Comparison of ENCODE assay signal across 1 cellular context in the genomic region with DNA sequence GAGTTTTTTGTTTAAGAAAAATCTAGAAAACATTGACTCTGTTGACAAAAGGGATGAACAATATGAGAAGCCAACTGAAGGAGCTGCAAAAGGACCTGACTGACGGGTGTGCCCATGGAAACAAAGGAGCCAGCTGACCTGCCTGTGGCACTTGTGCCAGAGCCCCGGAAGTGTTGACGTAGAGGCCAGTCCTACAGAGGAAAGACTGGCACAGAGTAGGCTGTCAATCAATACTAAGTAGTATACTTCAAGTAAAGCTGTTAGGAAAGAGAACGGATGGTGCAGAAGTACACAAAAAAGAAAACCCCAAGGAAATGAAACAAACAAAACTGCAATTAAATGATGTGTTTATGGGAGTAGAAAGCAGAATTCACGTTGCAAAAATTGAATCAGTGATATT.
TF ChIP-seq lines count a peak whose summit lies in the region.

No MANE protein-coding gene starts in this region.

TF ChIP-seq in endothelial cell of umbilical vein, 7 proteins besides CTCF, POLR2A, EP300 and RAD21:
- no peak for TF ChIP-seq EZH2 (IDR thresholded peaks at IDR 0.05; ENCODE audit: borderline replicate concordance, low read depth, low read length, severe bottlenecking)
- TF ChIP-seq GATA2 (IDR thresholded peaks at IDR 0.05; ENCODE audit: insufficient read depth, insufficient read length, low read depth, low read length) = no peak
- no peak for TF ChIP-seq MYC (IDR thresholded peaks at IDR 0.05; ENCODE audit: low read depth, low read length)
- TF ChIP-seq FOS (IDR thresholded peaks at IDR 0.05; ENCODE audit: borderline replicate concordance, insufficient read depth, low read length) = no peak
- no peak for TF ChIP-seq POLR2AphosphoS5 (IDR thresholded peaks at IDR 0.05; ENCODE audit: insufficient read depth, low read depth, low read length)
- no peak for TF ChIP-seq JUN (IDR thresholded peaks at IDR 0.05; ENCODE audit: borderline replicate concordance, insufficient read depth, insufficient read length, low read depth)
- TF ChIP-seq, protein P1, sequence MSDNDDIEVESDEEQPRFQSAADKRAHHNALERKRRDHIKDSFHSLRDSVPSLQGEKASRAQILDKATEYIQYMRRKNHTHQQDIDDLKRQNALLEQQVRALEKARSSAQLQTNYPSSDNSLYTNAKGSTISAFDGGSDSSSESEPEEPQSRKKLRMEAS (IDR thresholded peaks at IDR 0.05; ENCODE audit: insufficient read depth, insufficient read length) = no peak
